1 cellular context compared by ENCODE assay signal in the genomic region with DNA sequence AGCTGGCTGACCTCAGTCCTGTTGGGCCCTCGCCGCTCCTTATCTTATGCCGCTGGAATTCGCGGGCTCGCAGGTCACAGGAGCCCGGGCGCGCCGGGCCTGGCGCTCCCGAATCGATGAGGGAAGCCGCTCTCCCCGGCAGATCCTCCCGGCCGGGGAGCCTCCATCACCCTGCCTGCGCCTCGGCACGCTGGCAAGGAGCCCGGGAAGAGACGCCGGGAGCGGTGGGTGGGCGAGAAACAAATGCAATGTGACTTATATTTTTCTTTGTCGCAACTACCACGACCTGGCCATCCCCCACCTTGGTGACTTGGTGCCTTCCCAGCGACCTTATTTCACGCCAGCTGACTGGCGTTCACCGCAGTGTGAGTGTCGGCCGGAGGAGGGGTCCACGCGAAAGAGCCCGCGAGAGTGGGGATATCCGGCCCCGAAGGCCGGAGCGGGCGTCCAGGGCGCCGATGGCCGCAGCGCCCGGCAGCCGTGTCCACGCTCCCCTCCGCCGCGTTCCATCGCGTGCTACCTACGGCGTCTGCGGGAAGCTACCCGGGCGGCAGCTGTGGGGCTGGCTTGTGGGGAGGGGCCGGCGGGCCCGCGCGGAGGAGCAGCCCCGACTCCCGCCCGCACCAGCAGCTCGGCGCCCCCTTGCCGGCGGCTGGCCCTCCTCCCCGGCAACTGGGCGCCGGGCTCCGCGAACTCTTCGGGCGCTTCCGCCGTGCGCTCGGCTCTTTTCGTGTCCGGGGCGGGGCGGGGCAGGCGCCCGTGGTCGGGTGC.
TF ChIP-seq lines count a peak whose summit lies in the region.

No MANE protein-coding gene starts in this region.

TF ChIP-seq in HepG2, 621 proteins besides CTCF, POLR2A, EP300 and RAD21 (continued from another document and continues in another):
- TF ChIP-seq, protein P1, sequence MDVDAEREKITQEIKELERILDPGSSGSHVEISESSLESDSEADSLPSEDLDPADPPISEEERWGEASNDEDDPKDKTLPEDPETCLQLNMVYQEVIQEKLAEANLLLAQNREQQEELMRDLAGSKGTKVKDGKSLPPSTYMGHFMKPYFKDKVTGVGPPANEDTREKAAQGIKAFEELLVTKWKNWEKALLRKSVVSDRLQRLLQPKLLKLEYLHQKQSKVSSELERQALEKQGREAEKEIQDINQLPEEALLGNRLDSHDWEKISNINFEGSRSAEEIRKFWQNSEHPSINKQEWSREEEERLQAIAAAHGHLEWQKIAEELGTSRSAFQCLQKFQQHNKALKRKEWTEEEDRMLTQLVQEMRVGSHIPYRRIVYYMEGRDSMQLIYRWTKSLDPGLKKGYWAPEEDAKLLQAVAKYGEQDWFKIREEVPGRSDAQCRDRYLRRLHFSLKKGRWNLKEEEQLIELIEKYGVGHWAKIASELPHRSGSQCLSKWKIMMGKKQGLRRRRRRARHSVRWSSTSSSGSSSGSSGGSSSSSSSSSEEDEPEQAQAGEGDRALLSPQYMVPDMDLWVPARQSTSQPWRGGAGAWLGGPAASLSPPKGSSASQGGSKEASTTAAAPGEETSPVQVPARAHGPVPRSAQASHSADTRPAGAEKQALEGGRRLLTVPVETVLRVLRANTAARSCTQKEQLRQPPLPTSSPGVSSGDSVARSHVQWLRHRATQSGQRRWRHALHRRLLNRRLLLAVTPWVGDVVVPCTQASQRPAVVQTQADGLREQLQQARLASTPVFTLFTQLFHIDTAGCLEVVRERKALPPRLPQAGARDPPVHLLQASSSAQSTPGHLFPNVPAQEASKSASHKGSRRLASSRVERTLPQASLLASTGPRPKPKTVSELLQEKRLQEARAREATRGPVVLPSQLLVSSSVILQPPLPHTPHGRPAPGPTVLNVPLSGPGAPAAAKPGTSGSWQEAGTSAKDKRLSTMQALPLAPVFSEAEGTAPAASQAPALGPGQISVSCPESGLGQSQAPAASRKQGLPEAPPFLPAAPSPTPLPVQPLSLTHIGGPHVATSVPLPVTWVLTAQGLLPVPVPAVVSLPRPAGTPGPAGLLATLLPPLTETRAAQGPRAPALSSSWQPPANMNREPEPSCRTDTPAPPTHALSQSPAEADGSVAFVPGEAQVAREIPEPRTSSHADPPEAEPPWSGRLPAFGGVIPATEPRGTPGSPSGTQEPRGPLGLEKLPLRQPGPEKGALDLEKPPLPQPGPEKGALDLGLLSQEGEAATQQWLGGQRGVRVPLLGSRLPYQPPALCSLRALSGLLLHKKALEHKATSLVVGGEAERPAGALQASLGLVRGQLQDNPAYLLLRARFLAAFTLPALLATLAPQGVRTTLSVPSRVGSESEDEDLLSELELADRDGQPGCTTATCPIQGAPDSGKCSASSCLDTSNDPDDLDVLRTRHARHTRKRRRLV (CRISPR knock-in tag; IDR thresholded peaks at IDR 0.05) = no peak
- TF ChIP-seq ZNF570 (CRISPR knock-in tag; IDR thresholded peaks at IDR 0.05; ENCODE audit: borderline replicate concordance) (no peak), STAG1 (CRISPR knock-in tag; IDR thresholded peaks at IDR 0.05) (0 out of 2 replicates have a peak, but pooled peaks have one; percentile 9), DNMT3B (CRISPR knock-in tag; conservative IDR thresholded peaks at IDR 0.05) (no peak), ZNF747 (CRISPR knock-in tag; IDR thresholded peaks at IDR 0.05; ENCODE audit: borderline replicate concordance) (peak; percentile 60; the same call in 1 of the 2 replicates), ZNF274 (CRISPR knock-in tag; IDR thresholded peaks at IDR 0.05) (peak; percentile 86), ZNF546 (CRISPR knock-in tag; conservative IDR thresholded peaks at IDR 0.05) (no peak; the same call in 1 of the 2 replicates), ZNF672 (CRISPR knock-in tag; IDR thresholded peaks at IDR 0.05) (no peak), EED (CRISPR knock-in tag; IDR thresholded peaks at IDR 0.05) (no peak), ZSCAN22 (CRISPR knock-in tag; IDR thresholded peaks at IDR 0.05) (no peak), MTA3 (CRISPR knock-in tag; IDR thresholded peaks at IDR 0.05) (no peak), ZNF781 (CRISPR knock-in tag; IDR thresholded peaks at IDR 0.05; ENCODE audit: borderline replicate concordance, not compliant biosample characterization) (peak; percentile 68), ZNF660 (CRISPR knock-in tag; IDR thresholded peaks at IDR 0.05; ENCODE audit: borderline replicate concordance, low read depth) (no peak), NR2F6 (IDR thresholded peaks at IDR 0.05) (no peak), NR2F6 (CRISPR knock-in tag; IDR thresholded peaks at IDR 0.05) (0 out of 2 replicates have a peak, but pooled peaks have one; percentile 1), HNRNPUL1 (IDR thresholded peaks at IDR 0.05; ENCODE audit: low read depth, low read length) (no peak), ZNF253 (CRISPR knock-in tag; IDR thresholded peaks at IDR 0.05; ENCODE audit: borderline replicate concordance) (no peak), ATM (IDR thresholded peaks at IDR 0.05; ENCODE audit: borderline replicate concordance) (no peak), ZNF703 (CRISPR knock-in tag; IDR thresholded peaks at IDR 0.05; ENCODE audit: borderline replicate concordance) (no peak), ATF7-NPFF (CRISPR knock-in tag; IDR thresholded peaks at IDR 0.05; ENCODE audit: low read depth) (no peak; the same call in 1 of the 2 replicates), ZNF367 (CRISPR knock-in tag; IDR thresholded peaks at IDR 0.05; ENCODE audit: borderline replicate concordance) (no peak), ZNF562 (CRISPR knock-in tag; IDR thresholded peaks at IDR 0.05; ENCODE audit: borderline replicate concordance) (no peak), ZNF510 (CRISPR knock-in tag; IDR thresholded peaks at IDR 0.05; ENCODE audit: low read depth) (no peak), ZNF589 (CRISPR knock-in tag; conservative IDR thresholded peaks at IDR 0.05) (peak; percentile 59; the same call in 1 of the 2 replicates)
- TF ChIP-seq, protein P2, sequence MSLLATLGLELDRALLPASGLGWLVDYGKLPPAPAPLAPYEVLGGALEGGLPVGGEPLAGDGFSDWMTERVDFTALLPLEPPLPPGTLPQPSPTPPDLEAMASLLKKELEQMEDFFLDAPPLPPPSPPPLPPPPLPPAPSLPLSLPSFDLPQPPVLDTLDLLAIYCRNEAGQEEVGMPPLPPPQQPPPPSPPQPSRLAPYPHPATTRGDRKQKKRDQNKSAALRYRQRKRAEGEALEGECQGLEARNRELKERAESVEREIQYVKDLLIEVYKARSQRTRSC (CRISPR knock-in tag; IDR thresholded peaks at IDR 0.05; ENCODE audit: low read depth) = no peak
- TF ChIP-seq, protein P3, sequence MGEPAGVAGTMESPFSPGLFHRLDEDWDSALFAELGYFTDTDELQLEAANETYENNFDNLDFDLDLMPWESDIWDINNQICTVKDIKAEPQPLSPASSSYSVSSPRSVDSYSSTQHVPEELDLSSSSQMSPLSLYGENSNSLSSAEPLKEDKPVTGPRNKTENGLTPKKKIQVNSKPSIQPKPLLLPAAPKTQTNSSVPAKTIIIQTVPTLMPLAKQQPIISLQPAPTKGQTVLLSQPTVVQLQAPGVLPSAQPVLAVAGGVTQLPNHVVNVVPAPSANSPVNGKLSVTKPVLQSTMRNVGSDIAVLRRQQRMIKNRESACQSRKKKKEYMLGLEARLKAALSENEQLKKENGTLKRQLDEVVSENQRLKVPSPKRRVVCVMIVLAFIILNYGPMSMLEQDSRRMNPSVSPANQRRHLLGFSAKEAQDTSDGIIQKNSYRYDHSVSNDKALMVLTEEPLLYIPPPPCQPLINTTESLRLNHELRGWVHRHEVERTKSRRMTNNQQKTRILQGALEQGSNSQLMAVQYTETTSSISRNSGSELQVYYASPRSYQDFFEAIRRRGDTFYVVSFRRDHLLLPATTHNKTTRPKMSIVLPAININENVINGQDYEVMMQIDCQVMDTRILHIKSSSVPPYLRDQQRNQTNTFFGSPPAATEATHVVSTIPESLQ (CRISPR knock-in tag; conservative IDR thresholded peaks at IDR 0.05) = no peak
- TF ChIP-seq, protein P4, sequence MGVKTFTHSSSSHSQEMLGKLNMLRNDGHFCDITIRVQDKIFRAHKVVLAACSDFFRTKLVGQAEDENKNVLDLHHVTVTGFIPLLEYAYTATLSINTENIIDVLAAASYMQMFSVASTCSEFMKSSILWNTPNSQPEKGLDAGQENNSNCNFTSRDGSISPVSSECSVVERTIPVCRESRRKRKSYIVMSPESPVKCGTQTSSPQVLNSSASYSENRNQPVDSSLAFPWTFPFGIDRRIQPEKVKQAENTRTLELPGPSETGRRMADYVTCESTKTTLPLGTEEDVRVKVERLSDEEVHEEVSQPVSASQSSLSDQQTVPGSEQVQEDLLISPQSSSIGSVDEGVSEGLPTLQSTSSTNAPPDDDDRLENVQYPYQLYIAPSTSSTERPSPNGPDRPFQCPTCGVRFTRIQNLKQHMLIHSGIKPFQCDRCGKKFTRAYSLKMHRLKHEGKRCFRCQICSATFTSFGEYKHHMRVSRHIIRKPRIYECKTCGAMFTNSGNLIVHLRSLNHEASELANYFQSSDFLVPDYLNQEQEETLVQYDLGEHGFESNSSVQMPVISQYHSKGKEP (CRISPR knock-in tag; IDR thresholded peaks at IDR 0.05) = no peak
- TF ChIP-seq, protein P5, sequence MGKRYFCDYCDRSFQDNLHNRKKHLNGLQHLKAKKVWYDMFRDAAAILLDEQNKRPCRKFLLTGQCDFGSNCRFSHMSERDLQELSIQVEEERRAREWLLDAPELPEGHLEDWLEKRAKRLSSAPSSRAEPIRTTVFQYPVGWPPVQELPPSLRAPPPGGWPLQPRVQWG (CRISPR knock-in tag; IDR thresholded peaks at IDR 0.05; ENCODE audit: borderline replicate concordance, low read depth) = no peak
- TF ChIP-seq, protein P6, sequence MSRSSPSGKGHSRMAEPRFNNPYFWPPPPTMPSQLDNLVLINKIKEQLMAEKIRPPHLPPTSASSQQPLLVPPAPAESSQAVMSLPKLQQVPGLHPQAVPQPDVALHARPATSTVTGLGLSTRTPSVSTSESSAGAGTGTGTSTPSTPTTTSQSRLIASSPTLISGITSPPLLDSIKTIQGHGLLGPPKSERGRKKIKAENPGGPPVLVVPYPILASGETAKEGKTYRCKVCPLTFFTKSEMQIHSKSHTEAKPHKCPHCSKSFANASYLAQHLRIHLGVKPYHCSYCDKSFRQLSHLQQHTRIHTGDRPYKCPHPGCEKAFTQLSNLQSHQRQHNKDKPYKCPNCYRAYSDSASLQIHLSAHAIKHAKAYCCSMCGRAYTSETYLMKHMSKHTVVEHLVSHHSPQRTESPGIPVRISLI (CRISPR knock-in tag; IDR thresholded peaks at IDR 0.05; ENCODE audit: borderline replicate concordance) = no peak
- TF ChIP-seq, protein P7, sequence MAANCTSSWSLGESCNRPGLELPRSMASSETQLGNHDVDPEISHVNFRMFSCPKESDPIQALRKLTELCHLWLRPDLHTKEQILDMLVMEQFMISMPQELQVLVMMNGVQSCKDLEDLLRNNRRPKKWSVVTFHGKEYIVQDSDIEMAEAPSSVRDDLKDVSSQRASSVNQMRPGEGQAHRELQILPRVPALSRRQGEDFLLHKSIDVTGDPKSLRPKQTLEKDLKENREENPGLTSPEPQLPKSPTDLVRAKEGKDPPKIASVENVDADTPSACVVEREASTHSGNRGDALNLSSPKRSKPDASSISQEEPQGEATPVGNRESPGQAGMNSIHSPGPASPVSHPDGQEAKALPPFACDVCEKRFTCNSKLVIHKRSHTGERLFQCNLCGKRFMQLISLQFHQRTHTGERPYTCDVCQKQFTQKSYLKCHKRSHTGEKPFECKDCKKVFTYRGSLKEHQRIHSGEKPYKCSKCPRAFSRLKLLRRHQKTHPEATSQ (CRISPR knock-in tag; IDR thresholded peaks at IDR 0.05; ENCODE audit: borderline replicate concordance) = no peak; the same call in 1 of the 2 replicates
- TF ChIP-seq, protein P8, sequence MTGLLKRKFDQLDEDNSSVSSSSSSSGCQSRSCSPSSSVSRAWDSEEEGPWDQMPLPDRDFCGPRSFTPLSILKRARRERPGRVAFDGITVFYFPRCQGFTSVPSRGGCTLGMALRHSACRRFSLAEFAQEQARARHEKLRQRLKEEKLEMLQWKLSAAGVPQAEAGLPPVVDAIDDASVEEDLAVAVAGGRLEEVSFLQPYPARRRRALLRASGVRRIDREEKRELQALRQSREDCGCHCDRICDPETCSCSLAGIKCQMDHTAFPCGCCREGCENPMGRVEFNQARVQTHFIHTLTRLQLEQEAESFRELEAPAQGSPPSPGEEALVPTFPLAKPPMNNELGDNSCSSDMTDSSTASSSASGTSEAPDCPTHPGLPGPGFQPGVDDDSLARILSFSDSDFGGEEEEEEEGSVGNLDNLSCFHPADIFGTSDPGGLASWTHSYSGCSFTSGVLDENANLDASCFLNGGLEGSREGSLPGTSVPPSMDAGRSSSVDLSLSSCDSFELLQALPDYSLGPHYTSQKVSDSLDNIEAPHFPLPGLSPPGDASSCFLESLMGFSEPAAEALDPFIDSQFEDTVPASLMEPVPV (CRISPR knock-in tag; IDR thresholded peaks at IDR 0.05) = peak; percentile 14; the same call in 1 of the 2 replicates
- TF ChIP-seq, protein P9, sequence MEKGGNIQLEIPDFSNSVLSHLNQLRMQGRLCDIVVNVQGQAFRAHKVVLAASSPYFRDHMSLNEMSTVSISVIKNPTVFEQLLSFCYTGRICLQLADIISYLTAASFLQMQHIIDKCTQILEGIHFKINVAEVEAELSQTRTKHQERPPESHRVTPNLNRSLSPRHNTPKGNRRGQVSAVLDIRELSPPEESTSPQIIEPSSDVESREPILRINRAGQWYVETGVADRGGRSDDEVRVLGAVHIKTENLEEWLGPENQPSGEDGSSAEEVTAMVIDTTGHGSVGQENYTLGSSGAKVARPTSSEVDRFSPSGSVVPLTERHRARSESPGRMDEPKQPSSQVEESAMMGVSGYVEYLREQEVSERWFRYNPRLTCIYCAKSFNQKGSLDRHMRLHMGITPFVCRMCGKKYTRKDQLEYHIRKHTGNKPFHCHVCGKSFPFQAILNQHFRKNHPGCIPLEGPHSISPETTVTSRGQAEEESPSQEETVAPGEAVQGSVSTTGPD (CRISPR knock-in tag; IDR thresholded peaks at IDR 0.05) = no peak
- TF ChIP-seq, protein P10, sequence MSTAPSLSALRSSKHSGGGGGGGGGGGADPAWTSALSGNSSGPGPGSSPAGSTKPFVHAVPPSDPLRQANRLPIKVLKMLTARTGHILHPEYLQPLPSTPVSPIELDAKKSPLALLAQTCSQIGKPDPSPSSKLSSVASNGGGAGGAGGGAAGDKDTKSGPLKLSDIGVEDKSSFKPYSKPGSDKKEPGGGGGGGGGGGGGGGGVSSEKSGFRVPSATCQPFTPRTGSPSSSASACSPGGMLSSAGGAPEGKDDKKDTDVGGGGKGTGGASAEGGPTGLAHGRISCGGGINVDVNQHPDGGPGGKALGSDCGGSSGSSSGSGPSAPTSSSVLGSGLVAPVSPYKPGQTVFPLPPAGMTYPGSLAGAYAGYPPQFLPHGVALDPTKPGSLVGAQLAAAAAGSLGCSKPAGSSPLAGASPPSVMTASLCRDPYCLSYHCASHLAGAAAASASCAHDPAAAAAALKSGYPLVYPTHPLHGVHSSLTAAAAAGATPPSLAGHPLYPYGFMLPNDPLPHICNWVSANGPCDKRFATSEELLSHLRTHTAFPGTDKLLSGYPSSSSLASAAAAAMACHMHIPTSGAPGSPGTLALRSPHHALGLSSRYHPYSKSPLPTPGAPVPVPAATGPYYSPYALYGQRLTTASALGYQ (CRISPR knock-in tag; IDR thresholded peaks at IDR 0.05) = 0 out of 2 replicates have a peak, but pooled peaks have one; percentile 28
- TF ChIP-seq, protein P11, sequence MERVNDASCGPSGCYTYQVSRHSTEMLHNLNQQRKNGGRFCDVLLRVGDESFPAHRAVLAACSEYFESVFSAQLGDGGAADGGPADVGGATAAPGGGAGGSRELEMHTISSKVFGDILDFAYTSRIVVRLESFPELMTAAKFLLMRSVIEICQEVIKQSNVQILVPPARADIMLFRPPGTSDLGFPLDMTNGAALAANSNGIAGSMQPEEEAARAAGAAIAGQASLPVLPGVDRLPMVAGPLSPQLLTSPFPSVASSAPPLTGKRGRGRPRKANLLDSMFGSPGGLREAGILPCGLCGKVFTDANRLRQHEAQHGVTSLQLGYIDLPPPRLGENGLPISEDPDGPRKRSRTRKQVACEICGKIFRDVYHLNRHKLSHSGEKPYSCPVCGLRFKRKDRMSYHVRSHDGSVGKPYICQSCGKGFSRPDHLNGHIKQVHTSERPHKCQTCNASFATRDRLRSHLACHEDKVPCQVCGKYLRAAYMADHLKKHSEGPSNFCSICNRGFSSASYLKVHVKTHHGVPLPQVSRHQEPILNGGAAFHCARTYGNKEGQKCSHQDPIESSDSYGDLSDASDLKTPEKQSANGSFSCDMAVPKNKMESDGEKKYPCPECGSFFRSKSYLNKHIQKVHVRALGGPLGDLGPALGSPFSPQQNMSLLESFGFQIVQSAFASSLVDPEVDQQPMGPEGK (CRISPR knock-in tag; IDR thresholded peaks at IDR 0.05) = peak; percentile 85
